Comparison of ENCODE assay signal across 12 cellular contexts in genomic region chr5:115850771-115851416, GRCh38. TPM values are rescaled to one million over a fixed set of nuclear protein-coding genes. Genes with fewer than 3 reads are reported as not detected.
A peak's percentile ranks its signal among the peaks of the same experiment; 100 is the strongest.
DNase-seq lines count a peak whose midpoint lies in the region; ATAC-seq and TF ChIP-seq lines count a peak whose summit lies in the region.
"Had no signal": no experiment of that assay in that cellular context is flagged by ENCODE, and none has a peak within 500 bp of the region (broad histone marks: within the 10 kb centered on the region; RNA-seq: fewer than 3 reads in every experiment).

No MANE protein-coding gene starts in this region.

- H3K27me3 ChIP-seq in adipocyte (replicated peaks; ENCODE audit: control insufficient read depth, insufficient read depth, low read length), result no peaks in the 10 kb centered on the region
- H3K27me3 ChIP-seq in gastroesophageal sphincter, result no peaks in the 10 kb centered on the region
- no peaks in the 10 kb centered on the region for H3K27me3 ChIP-seq in H7 (ENCODE audit: control insufficient read depth, insufficient read depth, low read length)

- H3K27ac ChIP-seq in gastroesophageal sphincter, result peak overlapping the region; percentile 14 to 64 (median 36)

- no peak for TF ChIP-seq CTCF in gastroesophageal sphincter (IDR thresholded peaks at IDR 0.05)

- peaks cover 15% of the 10 kb centered on the region for H3K4me1 ChIP-seq in adipocyte (ENCODE audit: control insufficient read depth, insufficient read depth, low read length)
- peaks cover 3 to 78% (median 4%) of the 10 kb centered on the region in 3 donors for H3K4me1 ChIP-seq in gastroesophageal sphincter

- H3K9me3 ChIP-seq in adipocyte (ENCODE audit: control insufficient read depth, low read length), result peaks cover 3% of the 10 kb centered on the region
- H3K9me3 ChIP-seq in gastroesophageal sphincter, result no peaks in the 10 kb centered on the region

- CTCF ChIA-PET in HEK293T (lab: Yijun Ruan, JAX), result interaction anchor here (0.7 kb wide), 1 partner anchor 49 kb away, joined by 3 read pairs; no protein-coding TSS in a partner anchor

- peaks cover 5% of the 10 kb centered on the region for H3K36me3 ChIP-seq in adipocyte (ENCODE audit: control insufficient read depth, insufficient read depth, low read length, severe bottlenecking)
- no peaks in the 10 kb centered on the region for H3K36me3 ChIP-seq in gastroesophageal sphincter
- H3K36me3 ChIP-seq in H7 (replicated peaks; ENCODE audit: control insufficient read depth, insufficient read depth, low read length), result no peaks in the 10 kb centered on the region

- peak overlapping the region; percentile 26 for H3K9ac ChIP-seq in adipocyte (ENCODE audit: low read length)

- no peak for TF ChIP-seq POLR2A in gastroesophageal sphincter (IDR thresholded peaks at IDR 0.05)

- WGBS in gastroesophageal sphincter (ENCODE audit: low coverage in 1 of 2), 2 donors, result 19 to 27% methylated on average over 3 of the region's 3 CpGs

- peak; percentile 37 for DNase-seq in DMS53 treated with DMSO at 0.1 percent for 48 hours (lab: John Stamatoyannopoulos, UW; ENCODE audit: unreplicated experiment)
- no peak for DNase-seq in adipocyte (ENCODE audit: low read depth)
- DNase-seq in pons (ENCODE audit: low spot score), result peak; percentile 46
- DNase-seq in activated effector memory CD4-positive, alpha-beta T cell treated with Interleukin-2 at 50 U/mL for 16 hours, result no peak
- no peak for DNase-seq in H7
- no peak for DNase-seq in HEK293T (ENCODE audit: extremely low spot score)
- no peak for DNase-seq in SHP77 treated with DMSO at 0.1 percent for 48 hours (lab: John Stamatoyannopoulos, UW)
- DNase-seq: activated CD8-positive, alpha-beta T cell treated with anti-CD3 and anti-CD28 coated beads, Interleukin-2, amount 10 ng/mL, durations not matched to agents 7 days and 5 days; NCI-H1436; stimulated activated naive CD8-positive, alpha-beta T cell treated with anti-CD3 and anti-CD28 coated beads, Interleukin-15, amount 100 ng/mL, for 72 hours; T1000 had no signal

- ATAC-seq in gastroesophageal sphincter, result no peak
- ATAC-seq: activated CD8-positive, alpha-beta T cell treated with anti-CD3 and anti-CD28 coated beads, Interleukin-2, amount 10 ng/mL, durations not matched to agents 7 days and 5 days; stimulated activated naive CD8-positive, alpha-beta T cell treated with anti-CD3 and anti-CD28 coated beads, Interleukin-15, amount 100 ng/mL, for 72 hours had no signal

- TF ChIP-seq EP300 in gastroesophageal sphincter (IDR thresholded peaks at IDR 0.05), result no peak

- H3K4me3 ChIP-seq in adipocyte (ENCODE audit: low read length) (peak overlapping the region; percentile 42), gastroesophageal sphincter (no peak overlapping the region), H7 (ENCODE audit: insufficient read depth, low read depth, low read length) (no peak overlapping the region)

- POLR2A ChIA-PET in HEK293T (lab: Yijun Ruan, JAX), result no interaction called here

TF ChIP-seq in HEK293T, 16 proteins besides CTCF, POLR2A, EP300 and RAD21:
- TF ChIP-seq HDGF (IDR thresholded peaks at IDR 0.05; ENCODE audit: borderline replicate concordance) (no peak), TARDBP (IDR thresholded peaks at IDR 0.05) (no peak), ARNT (IDR thresholded peaks at IDR 0.05) (no peak), CTBP1 (IDR thresholded peaks at IDR 0.05; ENCODE audit: borderline replicate concordance) (no peak), NFRKB (IDR thresholded peaks at IDR 0.05) (no peak)

RNA-seq across cellular contexts. Expression of gene AP3S1, which starts 9.2 kb away (rescaled TPM):
- total RNA-seq in gastroesophageal sphincter, result 100 to 1,000 TPM in 2 of 4 donors, 10 to 100 TPM in 2; 62.1 to 200 (median 99.5) TPM
- total RNA-seq in H7 (2014; rRNA removed; shearing (Covaris generic)), result 40.6 and 59.3 TPM in 2 replicates

RNA-seq across cellular contexts. Expression of gene ATG12, which starts 9.5 kb away (rescaled TPM):
- 10 to 100 TPM; 36.5 to 73.0 (median 48.7) TPM for total RNA-seq in gastroesophageal sphincter
- 53.9 and 69.2 TPM in 2 replicates for total RNA-seq in H7 (2014; rRNA removed; shearing (Covaris generic))

RNA-seq across cellular contexts. Expression of gene CDO1, which starts 34.4 kb away (rescaled TPM):
- total RNA-seq in gastroesophageal sphincter, result 10 to 100 TPM in 3 of 4 donors, 1 to 10 TPM in 1; 9.7 to 29.9 (median 13.3) TPM
- 9.2 and 9.9 TPM in 2 replicates for total RNA-seq in H7 (2014; rRNA removed; shearing (Covaris generic))

Comparison
In these comparisons a context has a peak if more than half of its experiments do, and no peak if none do; other contexts are left out.
1. DNase-seq: peak in DMS53 treated with DMSO at 0.1 percent for 48 hours (single experiment) and pons (single experiment); none in adipocyte (single experiment), activated effector memory CD4-positive, alpha-beta T cell treated with Interleukin-2 at 50 U/mL for 16 hours (single experiment), H7 (single experiment), HEK293T (single experiment) and SHP77 treated with DMSO at 0.1 percent for 48 hours (single experiment).